23 cellular contexts compared by ENCODE assay signal in genomic region chr5:150431048-150431447, GRCh38.
"Had no signal": no experiment of that assay in that cellular context is flagged by ENCODE, and none has a peak within 500 bp of the region (broad histone marks: within the 10 kb centered on the region; RNA-seq: fewer than 3 reads in every experiment).

No MANE protein-coding gene starts in this region.

- H3K9me3 ChIP-seq: gastrocnemius medialis, lower lobe of right lung, ovary, psoas muscle, right atrium auricular region, tibial nerve had no signal

- H3K4me1 ChIP-seq: lower lobe of right lung, neural progenitor cell, psoas muscle, right atrium auricular region had no signal

- H3K4me3 ChIP-seq: gastrocnemius medialis, lower lobe of right lung, neural progenitor cell, ovary, psoas muscle, right atrium auricular region, tibial nerve had no signal

- H3K27me3 ChIP-seq: gastrocnemius medialis, neural progenitor cell, ovary, right atrium auricular region, tibial nerve had no signal

- H3K9ac ChIP-seq: neural progenitor cell had no signal

- H3K4me2 ChIP-seq: neural progenitor cell had no signal

- H3K27ac ChIP-seq: neural progenitor cell, ovary, psoas muscle, right atrium auricular region, tibial nerve had no signal

- ATAC-seq: activated naive CD4-positive, alpha-beta T cell treated with anti-CD3 and anti-CD28 coated beads, Interleukin-2, amount 50 U/mL, for 72 hours; activated T-helper 17 cell treated with anti-CD3 and anti-CD28 coated beads, Interleukin-2, amount 50 U/mL, for 72 hours; gastrocnemius medialis; left cardiac atrium; lower lobe of right lung; naive thymus-derived CD8-positive, alpha-beta T cell; psoas muscle; stimulated activated naive CD8-positive, alpha-beta T cell treated with anti-CD3 and anti-CD28 coated beads, Interleukin-15, amount 100 ng/mL, for 72 hours had no signal

- H3K36me3 ChIP-seq: gastrocnemius medialis, lower lobe of right lung, neural progenitor cell, ovary, right atrium auricular region, tibial nerve had no signal

- DNase-seq: activated CD4-positive, alpha-beta T cell treated with anti-CD3 and anti-CD28 coated beads, Interleukin-2, amount 10 ng/mL, durations not matched to agents 24 days and 14 days; activated CD4-positive, CD25-positive, alpha-beta regulatory T cell; activated CD8-positive, alpha-beta memory T cell treated with anti-CD3 and anti-CD28 coated beads for 24 hours; activated CD8-positive, alpha-beta memory T cell treated with anti-CD3 and anti-CD28 coated beads, Interleukin-2, amount 50 U/mL, for 4 hours; activated T-cell treated with anti-CD3 and anti-CD28 coated beads, Interleukin-2, amount 50 U/mL, for 24 hours; aorta; effector memory CD4-positive, alpha-beta T cell; gastrocnemius medialis; head of caudate nucleus; left cardiac atrium; lower lobe of right lung; naive thymus-derived CD8-positive, alpha-beta T cell; ovary; psoas muscle; stimulated activated CD4-positive, alpha-beta T cell treated with anti-CD3 and anti-CD28 coated beads, Interleukin-12 subunit alpha, Interleukin-12 subunit beta, amount 100 ng/mL, for 4 hours; stimulated activated CD4-positive, alpha-beta T cell treated with anti-CD3 and anti-CD28 coated beads, Interleukin-4, amount 100 ng/mL, for 4 hours; stimulated activated naive CD8-positive, alpha-beta T cell treated with anti-CD3 and anti-CD28 coated beads, Interleukin-15, amount 100 ng/mL, for 72 hours; T-helper 1 cell had no signal
